ENCODE assay signal across 8 cellular contexts in the genomic region with DNA sequence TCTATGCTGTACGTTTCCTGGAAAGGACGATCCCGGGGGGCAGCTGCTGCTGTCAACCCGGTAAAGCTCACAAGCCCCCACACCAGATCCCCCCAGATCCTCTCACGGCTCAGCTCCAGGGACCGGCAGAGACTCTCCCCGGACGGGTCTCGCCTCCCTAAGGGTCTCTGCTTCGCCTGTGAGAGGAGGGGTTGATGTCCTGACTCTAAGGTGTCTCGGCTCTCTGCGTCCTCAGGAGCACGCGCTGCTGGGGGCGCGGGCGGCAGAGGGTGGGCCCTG. TPM values are rescaled to one million over a fixed set of nuclear protein-coding genes. Genes with fewer than 3 reads are reported as not detected.
DNase-seq lines count a peak whose midpoint lies in the region; ATAC-seq and TF ChIP-seq lines count a peak whose summit lies in the region.

No MANE protein-coding gene starts in this region.

- no peaks in the 10 kb centered on the region for H3K36me3 ChIP-seq in rectal smooth muscle tissue (ENCODE audit: control insufficient read depth, insufficient read depth, low read length)

- TF ChIP-seq CTCF in WI38 (IDR thresholded peaks at IDR 0.05; ENCODE audit: low read depth, low read length) (no peak), foreskin keratinocyte (conservative IDR thresholded peaks at IDR 0.05) (no peak)

- peak; percentile 24 for ATAC-seq in Right ventricle myocardium inferior
- ATAC-seq in foreskin keratinocyte = peak; percentile 3

- DNase-seq in Right ventricle myocardium inferior (ENCODE audit: missing footprints) = no peak
- no peak for DNase-seq in cardiac septum (ENCODE audit: low spot score)
- DNase-seq in foreskin keratinocyte = peak in 1 of 2 donors; percentile 6
- DNase-seq in stimulated activated naive CD4-positive, alpha-beta T cell treated with Interleukin-2 at 50 U/mL for 16 hours (lab: John Stamatoyannopoulos, UW) = no peak
- no peak for DNase-seq in NCI-H2029 (lab: John Stamatoyannopoulos, UW)
- no peak for DNase-seq in LoVo (ENCODE audit: low spot score)

- H3K4me1 ChIP-seq in foreskin keratinocyte = peaks cover 8% of the 10 kb centered on the region
- peaks cover 9% of the 10 kb centered on the region for H3K4me1 ChIP-seq in rectal smooth muscle tissue (ENCODE audit: control insufficient read depth, insufficient read depth, low read length)

- H3K4me3 ChIP-seq in WI38 (ENCODE audit: low read depth, low read length) (peak overlapping the region; percentile 86), rectal smooth muscle tissue (ENCODE audit: low read length) (peak overlapping the region; percentile 78)

- H3K27me3 ChIP-seq in foreskin keratinocyte (no peaks in the 10 kb centered on the region), rectal smooth muscle tissue (ENCODE audit: control insufficient read depth, insufficient read depth, low read length) (no peaks in the 10 kb centered on the region)

- peak overlapping the region; percentile 17 for H3K27ac ChIP-seq in foreskin keratinocyte
- H3K27ac ChIP-seq in rectal smooth muscle tissue (ENCODE audit: low read depth, low read length) = no peak overlapping the region

- intact Hi-C loops in Right ventricle myocardium inferior (cut with DNase I) = loop anchor here (5.0 kb wide), 3 partner anchors 104 to 404 kb away; partner anchors contain the start of gene EPG5
- intact Hi-C loops in cardiac septum (cut with DNase I) = loop anchor here (5.0 to 10.0 kb wide), 3 partner anchors 104 to 407 kb away; partner anchors contain the start of gene EPG5

- no peak overlapping the region for H3K9ac ChIP-seq in rectal smooth muscle tissue (ENCODE audit: low read length)

RNA-seq across cellular contexts. Expression of gene PSTPIP2, which starts 0.5 kb away (rescaled TPM):
- 2.0 TPM for total RNA-seq in Right ventricle myocardium inferior
- 1.3 TPM for total RNA-seq in cardiac septum
- 26.5 and 31.4 TPM in 2 replicates for total RNA-seq in foreskin keratinocyte
- 13.3 and 17.4 TPM in 2 replicates for polyA plus RNA-seq in foreskin keratinocyte

RNA-seq across cellular contexts. Expression of gene ATP5F1A, which starts 26.5 kb away (rescaled TPM):
- total RNA-seq in Right ventricle myocardium inferior (1,797 TPM), cardiac septum (1,569 TPM), foreskin keratinocyte (465 and 470 TPM in 2 replicates)
- polyA plus RNA-seq in foreskin keratinocyte = 350 and 392 TPM in 2 replicates

RNA-seq across cellular contexts. Expression of gene HAUS1, which starts 32.6 kb away (rescaled TPM):
- total RNA-seq in Right ventricle myocardium inferior (7.1 TPM), cardiac septum (7.8 TPM), foreskin keratinocyte (51.6 and 52.3 TPM in 2 replicates)
- 54.8 and 58.7 TPM in 2 replicates for polyA plus RNA-seq in foreskin keratinocyte
